Comparison of ENCODE assay signal across 21 cellular contexts in genomic region chr2:235910067-235910466, GRCh38.
A peak's percentile ranks its signal among the peaks of the same experiment; 100 is the strongest.
DNase-seq lines count a peak whose midpoint lies in the region; ATAC-seq, FAIRE-seq and TF ChIP-seq lines count a peak whose summit lies in the region.
"Had no signal": no experiment of that assay in that cellular context is flagged by ENCODE, and none has a peak within 500 bp of the region (broad histone marks: within the 10 kb centered on the region; RNA-seq: fewer than 3 reads in every experiment).

No MANE protein-coding gene starts in this region.

- H3K4ac ChIP-seq in neuronal stem cell (ENCODE audit: low read length) = no peak overlapping the region

- H3K9ac ChIP-seq in K562 (ENCODE audit: insufficient read depth in 1 of 2, low read depth in 2 of 2, low read length in 2 of 2) (0 out of 4 replicates have a peak overlapping the region, but pooled peaks of 1 of the 2 experiments have one; percentile 68), neuronal stem cell (ENCODE audit: low read depth, low read length, poor library complexity) (peak overlapping the region; percentile 63)
- H3K9ac ChIP-seq: BLaER1 had no signal

- no peak overlapping the region for H2BK15ac ChIP-seq in neuronal stem cell (ENCODE audit: low read length)

- H3K27ac Mint-ChIP-seq in activated naive CD4-positive, alpha-beta T cell treated with anti-CD3 and anti-CD28 coated beads, Interleukin-2, amount 50 U/mL, for 72 hours = no peak overlapping the region
- H3K27ac Mint-ChIP-seq: B cell; CD4-positive, CD25-positive, alpha-beta regulatory T cell; CD8-positive, alpha-beta T cell; GM23338; H9; HFFc6 had no signal

- in situ Hi-C loops in K562 (cut with MboI) = no loop called here

- intact Hi-C loops in K562 (cut with micrococcal nuclease) (no loop called here), tibial artery (cut with DNase I; ENCODE audit: low total_unique reads) (no loop called here), Right ventricle myocardium superior (cut with DNase I) (no loop called here)

- H2AK5ac ChIP-seq in neuronal stem cell (ENCODE audit: low read depth, low read length) = no peak overlapping the region

- H3K9me3 Mint-ChIP-seq in activated naive CD4-positive, alpha-beta T cell treated with anti-CD3 and anti-CD28 coated beads, Interleukin-2, amount 50 U/mL, for 72 hours = peaks cover 4 to 5% of the 10 kb centered on the region in 2 donors
- H3K9me3 Mint-ChIP-seq: CD8-positive, alpha-beta T cell; GM23338; H9; HFFc6 had no signal

- CTCF ChIA-PET in K562 (lab: Yijun Ruan, JAX; ENCODE audit: low intra/inter-chr PET ratio) = no interaction called here

- H2BK5ac ChIP-seq in neuronal stem cell (ENCODE audit: low read length) = no peak overlapping the region

- FAIRE-seq in K562 (lab: Jason Lieb, UNC) = no peak
- FAIRE-seq: G401.6, GM12878, GM19239 had no signal

- TF ChIP-seq POLR2A in K562 (conservative IDR thresholded peaks at IDR 0.05) = no peak

- H2BK12ac ChIP-seq in neuronal stem cell (ENCODE audit: low read length) = no peak overlapping the region

- ATAC-seq in K562 = peak; percentile 53; the same call in 2 of the 3 replicates
- ATAC-seq in Right ventricle myocardium superior (ENCODE audit: poor library complexity) = no peak
- ATAC-seq in activated naive CD4-positive, alpha-beta T cell treated with anti-CD3 and anti-CD28 coated beads, Interleukin-2, amount 50 U/mL, for 72 hours = no peak
- ATAC-seq: CD8-positive, alpha-beta T cell; GM12878; GM23338 had no signal

- H3K9me2 ChIP-seq in hepatocyte (replicated peaks; ENCODE audit: insufficient read depth) = no peaks in the 10 kb centered on the region

- no peak overlapping the region for H3K14ac ChIP-seq in neuronal stem cell (ENCODE audit: low read length)

- DNase-seq in K562 (ENCODE audit: extremely low read depth in 1 of 4, low spot score in 3 of 4) (peak in 2 of 4 experiments; percentile 11 to 13), germinal center (ENCODE audit: low spot score) (peak; percentile 4), neuronal stem cell (ENCODE audit: low spot score) (no peak), tibial artery (no peak), hepatocyte (ENCODE audit: low spot score) (no peak), Right ventricle myocardium superior (no peak)
- no peak for DNase-seq in activated naive CD4-positive, alpha-beta T cell treated with anti-CD3 and anti-CD28 coated beads, Interleukin-2, amount 50 U/mL, for 72 hours (ENCODE audit: low spot score in 2 of 2)
- DNase-seq: Caco-2; CD4-positive, CD25-positive, alpha-beta regulatory T cell; CD8-positive, alpha-beta T cell; DMS153; DND-41; H9; HFFc6 had no signal

- H3K9me1 ChIP-seq in K562 (ENCODE audit: control insufficient read depth, insufficient read depth, low read length) = no peaks in the 10 kb centered on the region

- no peak overlapping the region for H3K18ac ChIP-seq in neuronal stem cell (ENCODE audit: low read length)

- H3K9me3 ChIP-seq in K562 (replicated peaks; ENCODE audit: control insufficient read depth, insufficient read depth, low read depth, low read length) (no peaks in the 10 kb centered on the region), neuronal stem cell (replicated peaks in 1 of 2; ENCODE audit: control insufficient read depth in 2 of 2, insufficient read depth in 1 of 2, low read depth in 1 of 2, low read length in 2 of 2) (peaks cover 0 to 5% of the 10 kb centered on the region in 2 donors), tibial artery (no peaks in the 10 kb centered on the region), hepatocyte (ENCODE audit: low read depth) (no peaks in the 10 kb centered on the region)
- H3K9me3 ChIP-seq: BLaER1, Caco-2 had no signal

- TF ChIP-seq RAD21 in K562 (CRISPR knock-in tag; conservative IDR thresholded peaks at IDR 0.05 in 1 of 2, IDR thresholded peaks at IDR 0.05 in 1 of 2) = no peak

- WGBS in K562 (ENCODE audit: insufficient coverage, low coverage, missing lambda C conversion rate) = 87% methylated on average over 3 of the region's 3 CpGs
- no CpG with 5 or more reads among the region's 3 CpGs for WGBS in neuronal stem cell (ENCODE audit: extremely low coverage in 2 of 2, insufficient read length in 2 of 2, insufficient replicate concordance in 1 of 2), 2 donors
- WGBS in hepatocyte (ENCODE audit: low lambda C conversion rate, missing lambda C conversion rate) = 90% methylated on average over 3 of the region's 3 CpGs

- no peak overlapping the region for H2BK120ac ChIP-seq in neuronal stem cell (ENCODE audit: low read depth, low read length)

- POLR2A ChIA-PET in K562 (lab: Yijun Ruan, JAX) = interaction anchor here (0.6 to 0.8 kb wide), 4 partner anchors 16 to 1047 kb away, joined by 3 to 4 read pairs (median 4); no protein-coding TSS in a partner anchor

- TF ChIP-seq EP300 in K562 (IDR thresholded peaks at IDR 0.05; ENCODE audit: low read length) = no peak

- peaks cover 18 to 20% of the 10 kb centered on the region in 2 experiments; a peak in 4 of 5 replicates for H3K4me1 ChIP-seq in K562 (replicated peaks in 1 of 2; ENCODE audit: control insufficient read depth in 2 of 2, insufficient read depth in 2 of 2, low read length in 2 of 2)
- peaks cover 0 to 4% of the 10 kb centered on the region in 2 donors for H3K4me1 ChIP-seq in neuronal stem cell (ENCODE audit: control insufficient read depth in 2 of 2, insufficient read depth in 1 of 2, low read depth in 1 of 2, low read length in 2 of 2)
- no peaks in the 10 kb centered on the region for H3K4me1 ChIP-seq in tibial artery
- no peaks in the 10 kb centered on the region for H3K4me1 ChIP-seq in hepatocyte (ENCODE audit: insufficient read depth)
- H3K4me1 ChIP-seq: Caco-2 had no signal

- TF ChIP-seq CTCF in K562 (IDR thresholded peaks at IDR 0.05 in 2 of 3, conservative IDR thresholded peaks at IDR 0.05 in 1 of 3; ENCODE audit: insufficient read depth in 2 of 3, low read depth in 1 of 3, low read length in 3 of 3) (0 out of 6 replicates have a peak, but pooled peaks of 2 of the 3 experiments have one; percentile 3 to 12), tibial artery (IDR thresholded peaks at IDR 0.05) (no peak), hepatocyte (IDR thresholded peaks at IDR 0.05; ENCODE audit: poor library complexity) (no peak)

- peaks cover 0 to 10% of the 10 kb centered on the region in 2 donors for H3K36me3 Mint-ChIP-seq in activated naive CD4-positive, alpha-beta T cell treated with anti-CD3 and anti-CD28 coated beads, Interleukin-2, amount 50 U/mL, for 72 hours
- H3K36me3 Mint-ChIP-seq: CD4-positive, CD25-positive, alpha-beta regulatory T cell; CD8-positive, alpha-beta T cell had no signal

- H3K4me2 ChIP-seq in K562 (ENCODE audit: insufficient read depth, low read length) = no peak overlapping the region
- no peak overlapping the region for H3K4me2 ChIP-seq in neuronal stem cell (ENCODE audit: insufficient read depth, low read length, poor library complexity, severe bottlenecking)
- no peak overlapping the region for H3K4me2 ChIP-seq in hepatocyte
- H3K4me2 ChIP-seq: BLaER1, GM23338 had no signal

- H2AFZ ChIP-seq in K562 (ENCODE audit: low read depth, low read length) = no peak overlapping the region
- no peak overlapping the region for H2AFZ ChIP-seq in neuronal stem cell (ENCODE audit: low read length)
- no peak overlapping the region for H2AFZ ChIP-seq in hepatocyte
- H2AFZ ChIP-seq: GM23338 had no signal

- no peaks in the 10 kb centered on the region; the same call in 1 of the 2 replicates for H4K20me1 ChIP-seq in K562 (replicated peaks; ENCODE audit: control insufficient read depth, insufficient read depth, low read length)
- no peaks in the 10 kb centered on the region for H4K20me1 ChIP-seq in hepatocyte (ENCODE audit: insufficient read depth, poor library complexity, severe bottlenecking)

- H3K27ac ChIP-seq in K562 (ENCODE audit: extremely low read depth, low read depth, low read length) (peak overlapping the region; percentile 45; the same call in 1 of the 3 replicates), neuronal stem cell (replicated peaks; ENCODE audit: low read length) (no peak overlapping the region), tibial artery (no peak overlapping the region), hepatocyte (no peak overlapping the region)
- H3K27ac ChIP-seq: BLaER1, C4-2B had no signal

- H3K27me3 ChIP-seq in K562 (ENCODE audit: control insufficient read depth in 2 of 2, insufficient read depth in 2 of 2, low read length in 2 of 2) (no peaks in the 10 kb centered on the region), neuronal stem cell (ENCODE audit: control insufficient read depth in 3 of 3, insufficient read depth in 3 of 3, low read depth in 1 of 3, low read length in 3 of 3) (no peaks in the 10 kb centered on the region), tibial artery (no peaks in the 10 kb centered on the region), hepatocyte (no peaks in the 10 kb centered on the region)
- H3K27me3 ChIP-seq: BLaER1 had no signal

- H3K36me3 ChIP-seq in K562 (ENCODE audit: control insufficient read depth, insufficient read depth, low read length) = peaks cover 18% of the 10 kb centered on the region; the same call in 2 of the 3 replicates
- H3K36me3 ChIP-seq in neuronal stem cell (replicated peaks in 1 of 2; ENCODE audit: control insufficient read depth in 2 of 2, insufficient read depth in 2 of 2, low read length in 2 of 2) = peaks cover 5 to 54% of the 10 kb centered on the region in 2 donors
- H3K36me3 ChIP-seq in tibial artery = peaks cover 11 to 27% (median 22%) of the 10 kb centered on the region in 3 donors
- H3K36me3 ChIP-seq in hepatocyte (replicated peaks; ENCODE audit: insufficient read depth, low read depth) = no peaks in the 10 kb centered on the region

- H4K91ac ChIP-seq in neuronal stem cell (ENCODE audit: low read depth, low read length, poor library complexity) = no peak overlapping the region

- H4K8ac ChIP-seq in neuronal stem cell (ENCODE audit: low read depth, low read length) = no peak overlapping the region

- no peaks in the 10 kb centered on the region for H3K79me2 ChIP-seq in K562 (ENCODE audit: control insufficient read depth, insufficient read depth, low read length)
- no peaks in the 10 kb centered on the region for H3K79me2 ChIP-seq in hepatocyte

- no peaks in the 10 kb centered on the region for H3K79me1 ChIP-seq in neuronal stem cell (ENCODE audit: low read depth, low read length)

- no peak overlapping the region for H3K23ac ChIP-seq in neuronal stem cell (ENCODE audit: low read depth, low read length, poor library complexity)

- BruUV-seq in K562 (replicated peaks; lab: Mats Ljungman, UMichigan) = no TSS peak

- H3K4me3 ChIP-seq in K562 (no peak overlapping the region), neuronal stem cell (ENCODE audit: low read length in 2 of 2) (no peak overlapping the region), tibial artery (no peak overlapping the region), hepatocyte (no peak overlapping the region)
- H3K4me3 ChIP-seq: BLaER1, GM12878, GM23338 had no signal

TF ChIP-seq in K562, 482 proteins besides CTCF, POLR2A, EP300 and RAD21 (continues in another document):
- no peak for TF ChIP-seq HDAC1 (IDR thresholded peaks at IDR 0.05)
- no peak for TF ChIP-seq CHD1 (IDR thresholded peaks at IDR 0.05; ENCODE audit: low read length)
- no peak for TF ChIP-seq RBM39 (optimal IDR thresholded peaks at IDR 0.05; ENCODE audit: low read depth, low read length)
- no peak for TF ChIP-seq BRD9 (IDR thresholded peaks at IDR 0.05; ENCODE audit: low read depth, partially characterized antibody)
- no peak for TF ChIP-seq MECOM (CRISPR knock-in tag; IDR thresholded peaks at IDR 0.05)
- no peak for TF ChIP-seq C11orf30 (IDR thresholded peaks at IDR 0.05; ENCODE audit: low read depth)
- no peak for TF ChIP-seq ZNF444 (CRISPR knock-in tag; IDR thresholded peaks at IDR 0.05)

Comparison
In these comparisons a context has a peak if more than half of its experiments do, and no peak if none do; other contexts are left out.
1. CTCF ChIP-seq: peak in K562 (2 of 3); none in tibial artery (0 of 2) and hepatocyte (single experiment).